Comparison of ENCODE assay signal across 8 cellular contexts in the genomic region with DNA sequence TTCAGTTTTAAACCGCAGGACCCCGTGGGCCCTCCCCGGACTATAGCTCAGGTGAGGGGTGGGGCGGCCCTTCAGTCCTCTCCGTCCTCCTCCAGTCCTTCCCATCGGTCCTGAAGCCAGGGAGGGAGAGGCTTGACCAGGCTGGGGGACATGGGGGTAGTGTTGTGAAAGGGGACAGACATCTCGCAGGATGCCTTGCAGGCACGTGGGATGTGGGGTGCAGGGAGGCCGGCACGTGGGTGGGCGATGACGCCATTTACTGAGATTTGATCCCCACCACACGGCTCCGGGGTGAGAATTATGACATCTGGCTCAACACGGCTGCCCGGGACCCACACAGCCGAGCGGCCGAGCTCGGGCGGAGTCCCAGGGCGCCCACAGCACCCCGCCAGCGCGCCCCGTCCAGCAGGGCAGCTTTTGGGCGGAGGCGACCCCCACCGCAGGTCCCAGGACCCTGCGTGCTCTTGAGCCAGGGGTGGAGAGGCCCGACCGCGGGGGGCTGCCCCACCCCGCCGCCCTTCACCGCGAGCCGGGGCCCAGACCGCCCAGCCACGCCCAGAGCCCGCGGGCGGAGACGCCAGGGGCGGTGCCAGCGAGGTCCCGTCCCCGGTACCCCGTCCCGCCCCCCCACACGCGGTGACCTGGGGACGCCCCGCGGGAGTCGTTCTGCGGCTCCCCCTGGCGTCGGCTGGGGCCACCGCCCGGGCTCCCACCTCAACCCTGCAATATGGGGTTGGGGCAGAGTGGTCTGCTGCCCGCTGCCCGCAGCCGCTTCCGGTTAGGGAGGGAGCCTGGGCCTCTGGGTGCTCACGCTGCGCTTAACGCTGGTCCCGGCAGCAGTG. TPM values are rescaled to one million over a fixed set of nuclear protein-coding genes. Genes with fewer than 3 reads are reported as not detected.
DNase-seq lines count a peak whose midpoint lies in the region; ATAC-seq and TF ChIP-seq lines count a peak whose summit lies in the region.

No MANE protein-coding gene starts in this region.

- peaks cover 3% of the 10 kb centered on the region for H3K4me1 ChIP-seq in muscle layer of colon (ENCODE audit: insufficient read depth, low read length)

- peaks cover 3% of the 10 kb centered on the region for H3K4me1 Mint-ChIP-seq in activated CD4-positive, alpha-beta T cell treated with anti-CD3 and anti-CD28 coated beads, Interleukin-2, amount 10 ng/mL, durations not matched to agents 7 days and 5 days
- peaks cover 8 to 21% of the 10 kb centered on the region in 2 donors for H3K4me1 Mint-ChIP-seq in stimulated activated naive B cell treated with anti-CD40 and anti-IgM and Interleukin-4, amounts not matched to agents 10 μg/mL and 1 μg/mL and 100 μg/mL, for 72 hours

- peak overlapping the region; percentile 14 to 54 for H3K4me3 ChIP-seq in muscle layer of colon (ENCODE audit: low read depth in 1 of 2, low read length in 2 of 2)

- TF ChIP-seq CTCF in 22Rv1 (IDR thresholded peaks at IDR 0.05): peak; percentile 34; the same call in 1 of the 2 replicates

- peaks cover 0 to 8% of the 10 kb centered on the region in 2 donors for H3K27me3 ChIP-seq in muscle layer of colon (ENCODE audit: control insufficient read depth in 1 of 2, insufficient read depth in 2 of 2, low read length in 2 of 2)

- CTCF ChIA-PET in activated CD4-positive, alpha-beta T cell treated with anti-CD3 and anti-CD28 coated beads, Interleukin-2, amount 10 ng/mL, durations not matched to agents 7 days and 5 days (lab: Charles Lee): interaction anchor here (0.7 kb wide), 2 partner anchors 14 to 398 kb away, joined by 3 to 4 read pairs; no protein-coding TSS in a partner anchor

- H3K27ac ChIP-seq in 22Rv1: no peak overlapping the region
- H3K27ac ChIP-seq in muscle layer of colon (ENCODE audit: low read depth, low read length): no peak overlapping the region

- H3K27me3 Mint-ChIP-seq in activated CD4-positive, alpha-beta T cell treated with anti-CD3 and anti-CD28 coated beads, Interleukin-2, amount 10 ng/mL, durations not matched to agents 7 days and 5 days: no peaks in the 10 kb centered on the region
- peaks cover 14 to 46% of the 10 kb centered on the region in 2 donors for H3K27me3 Mint-ChIP-seq in stimulated activated naive B cell treated with anti-CD40 and anti-IgM and Interleukin-4, amounts not matched to agents 10 μg/mL and 1 μg/mL and 100 μg/mL, for 72 hours

- no peak overlapping the region for H3K27ac Mint-ChIP-seq in activated CD4-positive, alpha-beta T cell treated with anti-CD3 and anti-CD28 coated beads, Interleukin-2, amount 10 ng/mL, durations not matched to agents 7 days and 5 days
- peak overlapping the region; percentile 89 for H3K27ac Mint-ChIP-seq in stimulated activated naive B cell treated with anti-CD40 and anti-IgM and Interleukin-4, amounts not matched to agents 10 μg/mL and 1 μg/mL and 100 μg/mL, for 72 hours

- no peaks in the 10 kb centered on the region for H3K36me3 Mint-ChIP-seq in activated CD4-positive, alpha-beta T cell treated with anti-CD3 and anti-CD28 coated beads, Interleukin-2, amount 10 ng/mL, durations not matched to agents 7 days and 5 days (ENCODE audit: low read depth)
- H3K36me3 Mint-ChIP-seq in stimulated activated naive B cell treated with anti-CD40 and anti-IgM and Interleukin-4, amounts not matched to agents 10 μg/mL and 1 μg/mL and 100 μg/mL, for 72 hours: no peaks in the 10 kb centered on the region

- peak; percentile 72 for DNase-seq in LoVo (ENCODE audit: low spot score)
- DNase-seq in activated CD4-positive, alpha-beta T cell treated with anti-CD3 and anti-CD28 coated beads, Interleukin-2, amount 10 ng/mL, durations not matched to agents 7 days and 5 days: peak; percentile 74
- DNase-seq in effector CD4-positive, alpha-beta T cell: peak; percentile 65
- DNase-seq in stimulated activated naive B cell treated with anti-CD40 and anti-IgM and Interleukin-4, amounts not matched to agents 10 μg/mL and 1 μg/mL and 100 μg/mL, for 72 hours: peak; percentile 55

- H3K4me3 Mint-ChIP-seq in activated CD4-positive, alpha-beta T cell treated with anti-CD3 and anti-CD28 coated beads, Interleukin-2, amount 10 ng/mL, durations not matched to agents 7 days and 5 days: peak overlapping the region; percentile 43
- peak overlapping the region; percentile 68 to 69 for H3K4me3 Mint-ChIP-seq in stimulated activated naive B cell treated with anti-CD40 and anti-IgM and Interleukin-4, amounts not matched to agents 10 μg/mL and 1 μg/mL and 100 μg/mL, for 72 hours

- ATAC-seq in GM19035 (IDR thresholded peaks at IDR 0.05; ENCODE audit: unreplicated experiment): peak; percentile 65
- peak; percentile 87 to 89 for ATAC-seq in stimulated activated naive B cell treated with anti-CD40 and anti-IgM and Interleukin-4, amounts not matched to agents 10 μg/mL and 1 μg/mL and 100 μg/mL, for 72 hours (replicated peaks)
- ATAC-seq in HG03457 (IDR thresholded peaks at IDR 0.05; ENCODE audit: unreplicated experiment): no peak

- no peaks in the 10 kb centered on the region for H3K9me3 ChIP-seq in muscle layer of colon (ENCODE audit: low read length)

- POLR2A ChIA-PET in activated CD4-positive, alpha-beta T cell treated with anti-CD3 and anti-CD28 coated beads, Interleukin-2, amount 10 ng/mL, durations not matched to agents 7 days and 5 days (lab: Charles Lee): no interaction called here

- H3K9ac ChIP-seq in muscle layer of colon (ENCODE audit: low read length): no peak overlapping the region

- no peaks in the 10 kb centered on the region for H3K36me3 ChIP-seq in muscle layer of colon (ENCODE audit: insufficient read depth, low read length)

- no peaks in the 10 kb centered on the region for H3K9me3 Mint-ChIP-seq in activated CD4-positive, alpha-beta T cell treated with anti-CD3 and anti-CD28 coated beads, Interleukin-2, amount 10 ng/mL, durations not matched to agents 7 days and 5 days
- H3K9me3 Mint-ChIP-seq in stimulated activated naive B cell treated with anti-CD40 and anti-IgM and Interleukin-4, amounts not matched to agents 10 μg/mL and 1 μg/mL and 100 μg/mL, for 72 hours: no peaks in the 10 kb centered on the region

RNA-seq across cellular contexts. Expression of a gene that starts 3.3 kb away (rescaled TPM):
- not detected for total RNA-seq in activated CD4-positive, alpha-beta T cell treated with anti-CD3 and anti-CD28 coated beads, Interleukin-2, amount 10 ng/mL, durations not matched to agents 7 days and 5 days

RNA-seq across cellular contexts. Expression of a gene that starts 7.3 kb away (rescaled TPM):
- not detected for total RNA-seq in activated CD4-positive, alpha-beta T cell treated with anti-CD3 and anti-CD28 coated beads, Interleukin-2, amount 10 ng/mL, durations not matched to agents 7 days and 5 days

RNA-seq across cellular contexts. Expression of a gene that starts 32.0 kb away (rescaled TPM):
- total RNA-seq in activated CD4-positive, alpha-beta T cell treated with anti-CD3 and anti-CD28 coated beads, Interleukin-2, amount 10 ng/mL, durations not matched to agents 7 days and 5 days: under 1 TPM in 1 of 2 experiments, not detected in 1; 0.60 TPM

RNA-seq across cellular contexts. Expression of a gene that starts 33.9 kb away (rescaled TPM):
- 1 to 10 TPM in 1 of 2 experiments, under 1 TPM in 1; 0.81 to 1.1 TPM for total RNA-seq in activated CD4-positive, alpha-beta T cell treated with anti-CD3 and anti-CD28 coated beads, Interleukin-2, amount 10 ng/mL, durations not matched to agents 7 days and 5 days
